Comparison of ENCODE assay signal across 13 cellular contexts in the genomic region with DNA sequence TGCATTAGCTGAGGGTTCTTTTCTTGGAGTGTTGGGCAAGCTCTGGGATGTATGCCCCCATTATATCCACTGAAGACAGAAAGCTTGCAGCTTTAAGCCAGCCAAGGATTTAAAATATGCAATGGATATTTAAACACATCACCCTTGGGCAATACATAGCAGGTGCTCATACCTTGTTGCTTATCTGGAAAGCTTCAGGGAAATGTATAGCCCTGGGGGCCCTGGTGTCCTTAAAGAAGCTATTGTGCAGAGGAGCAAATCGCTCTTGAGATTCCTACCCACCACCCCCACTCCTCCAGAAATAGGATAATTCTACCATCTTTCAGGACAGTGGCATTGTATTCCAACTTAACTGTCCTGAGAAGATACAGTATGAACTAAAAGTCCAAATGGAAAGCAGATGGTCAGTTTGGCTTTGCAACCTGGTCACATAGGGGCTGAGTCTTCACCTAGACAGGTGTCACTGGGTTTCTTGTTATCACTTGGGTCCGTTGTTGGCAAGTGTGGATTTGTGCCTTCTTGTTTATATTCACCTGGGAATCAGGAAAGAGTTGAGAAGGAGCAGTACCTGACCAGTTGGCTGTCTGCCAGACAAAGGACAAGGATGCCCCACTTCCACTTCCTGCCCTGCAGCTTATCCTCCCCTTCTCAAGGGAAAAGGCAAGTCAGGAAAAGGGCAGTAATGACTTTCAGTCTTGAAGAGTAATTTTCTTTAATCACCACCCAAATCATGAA. TPM values are rescaled to one million over a fixed set of nuclear protein-coding genes. Genes with fewer than 3 reads are reported as not detected.
DNase-seq lines count a peak whose midpoint lies in the region; ATAC-seq and TF ChIP-seq lines count a peak whose summit lies in the region.
"Had no signal": no experiment of that assay in that cellular context is flagged by ENCODE, and none has a peak within 500 bp of the region (broad histone marks: within the 10 kb centered on the region; RNA-seq: fewer than 3 reads in every experiment).

No MANE protein-coding gene starts in this region.

- no peak for TF ChIP-seq RAD21 in liver (IDR thresholded peaks at IDR 0.05)

- H3K9me2 ChIP-seq in OCI-LY7 (ENCODE audit: insufficient read depth, low read length): no peaks in the 10 kb centered on the region

- POLR2A ChIA-PET in OCI-LY7 (lab: Charles Lee): interaction anchor here (0.6 to 1.8 kb wide), 5 partner anchors 9 to 65 kb away, joined by 4 to 9 read pairs (median 4); no protein-coding TSS in a partner anchor

- H3K27ac ChIP-seq in 22Rv1 (peak overlapping the region; percentile 65), OCI-LY7 (ENCODE audit: low read depth, low read length, poor library complexity, severe bottlenecking) (no peak overlapping the region), liver (ENCODE audit: low read depth in 1 of 2, low read length in 2 of 2) (peak overlapping the region; percentile 85 to 87)
- H3K27ac ChIP-seq: psoas muscle, testis had no signal

- ATAC-seq in HG02588 (IDR thresholded peaks at IDR 0.05; ENCODE audit: unreplicated experiment) (no peak), GM21576 (IDR thresholded peaks at IDR 0.05; ENCODE audit: unreplicated experiment) (no peak)

- H2AFZ ChIP-seq in OCI-LY7 (ENCODE audit: low read length): peak overlapping the region; percentile 80; the same call in 1 of the 2 replicates

- H3K27me3 ChIP-seq in liver (ENCODE audit: control insufficient read depth in 4 of 4, insufficient read depth in 4 of 4, low read length in 3 of 4): no peaks in the 10 kb centered on the region
- H3K27me3 ChIP-seq: testis had no signal

- TF ChIP-seq CTCF in 22Rv1 (IDR thresholded peaks at IDR 0.05) (no peak), OCI-LY7 (conservative IDR thresholded peaks at IDR 0.05; ENCODE audit: low read length) (no peak), liver (IDR thresholded peaks at IDR 0.05; ENCODE audit: low read depth, low read length, missing input control) (no peak)

- DNase-seq in DMS53 (lab: John Stamatoyannopoulos, UW) (peak; percentile 77), OCI-LY7 (ENCODE audit: low spot score) (no peak), HPDE6-E6E7 (ENCODE audit: extremely low spot score) (no peak), UCSD-AML1 (lab: John Stamatoyannopoulos, UW; ENCODE audit: unreplicated experiment) (no peak)
- DNase-seq: CD4-positive, alpha-beta T cell; testis had no signal

- H3K9me3 ChIP-seq in OCI-LY7 (ENCODE audit: low read length): no peaks in the 10 kb centered on the region
- no peaks in the 10 kb centered on the region for H3K9me3 ChIP-seq in liver (ENCODE audit: control insufficient read depth in 4 of 4, low read length in 3 of 4)
- H3K9me3 ChIP-seq: psoas muscle, testis had no signal

- no peaks in the 10 kb centered on the region for H4K20me1 ChIP-seq in OCI-LY7 (ENCODE audit: insufficient read depth, low read length)

- no peaks in the 10 kb centered on the region for H3K79me2 ChIP-seq in OCI-LY7 (ENCODE audit: insufficient read depth, low read depth, low read length)

- H3K4me2 ChIP-seq in OCI-LY7 (ENCODE audit: low read length): peak overlapping the region; percentile 57; the same call in 1 of the 2 replicates

- intact Hi-C loops in OCI-LY7 (cut with micrococcal nuclease; ENCODE audit: unreplicated experiment): loop anchor here (10.0 kb wide), 1 partner anchor 219 kb away; a partner anchor contains a TSS

- peak overlapping the region in 1 of 2 donors; percentile 32 for H3K9ac ChIP-seq in liver (ENCODE audit: low read depth in 1 of 2, low read length in 2 of 2)

- WGBS in liver: 47% methylated on average over 2 of the region's 2 CpGs

- peaks cover 36% of the 10 kb centered on the region for H3K4me1 ChIP-seq in OCI-LY7 (ENCODE audit: insufficient read depth, low read length, poor library complexity, severe bottlenecking)
- peaks cover 10 to 54% (median 41%) of the 10 kb centered on the region in 4 donors for H3K4me1 ChIP-seq in liver (ENCODE audit: control insufficient read depth in 4 of 4, insufficient read depth in 4 of 4, low read length in 3 of 4)
- H3K4me1 ChIP-seq: psoas muscle, testis had no signal

- CTCF ChIA-PET in OCI-LY7 (lab: Charles Lee; ENCODE audit: unreplicated experiment): interaction anchor here (1.5 kb wide), 1 partner anchor 78 kb away, joined by 5 read pairs; no protein-coding TSS in a partner anchor

- no TSS peak for BruUV-seq in OCI-LY7 (replicated peaks; lab: Mats Ljungman, UMichigan)

- no peak overlapping the region for H3K4me3 ChIP-seq in OCI-LY7 (ENCODE audit: low read depth, low read length, poor library complexity, severe bottlenecking)
- H3K4me3 ChIP-seq in liver (ENCODE audit: low read depth in 1 of 3, low read length in 3 of 3): no peak overlapping the region
- H3K4me3 ChIP-seq: testis had no signal

- H3K36me3 ChIP-seq in OCI-LY7 (ENCODE audit: insufficient read depth, low read length) (no peaks in the 10 kb centered on the region), liver (ENCODE audit: control insufficient read depth in 4 of 4, insufficient read depth in 3 of 4, low read depth in 1 of 4, low read length in 3 of 4) (no peaks in the 10 kb centered on the region)

TF ChIP-seq in liver, 16 proteins besides CTCF, POLR2A, EP300 and RAD21:
- TF ChIP-seq EGR1 (IDR thresholded peaks at IDR 0.05; ENCODE audit: low read depth in 2 of 2): no peak
- TF ChIP-seq, protein P1, sequence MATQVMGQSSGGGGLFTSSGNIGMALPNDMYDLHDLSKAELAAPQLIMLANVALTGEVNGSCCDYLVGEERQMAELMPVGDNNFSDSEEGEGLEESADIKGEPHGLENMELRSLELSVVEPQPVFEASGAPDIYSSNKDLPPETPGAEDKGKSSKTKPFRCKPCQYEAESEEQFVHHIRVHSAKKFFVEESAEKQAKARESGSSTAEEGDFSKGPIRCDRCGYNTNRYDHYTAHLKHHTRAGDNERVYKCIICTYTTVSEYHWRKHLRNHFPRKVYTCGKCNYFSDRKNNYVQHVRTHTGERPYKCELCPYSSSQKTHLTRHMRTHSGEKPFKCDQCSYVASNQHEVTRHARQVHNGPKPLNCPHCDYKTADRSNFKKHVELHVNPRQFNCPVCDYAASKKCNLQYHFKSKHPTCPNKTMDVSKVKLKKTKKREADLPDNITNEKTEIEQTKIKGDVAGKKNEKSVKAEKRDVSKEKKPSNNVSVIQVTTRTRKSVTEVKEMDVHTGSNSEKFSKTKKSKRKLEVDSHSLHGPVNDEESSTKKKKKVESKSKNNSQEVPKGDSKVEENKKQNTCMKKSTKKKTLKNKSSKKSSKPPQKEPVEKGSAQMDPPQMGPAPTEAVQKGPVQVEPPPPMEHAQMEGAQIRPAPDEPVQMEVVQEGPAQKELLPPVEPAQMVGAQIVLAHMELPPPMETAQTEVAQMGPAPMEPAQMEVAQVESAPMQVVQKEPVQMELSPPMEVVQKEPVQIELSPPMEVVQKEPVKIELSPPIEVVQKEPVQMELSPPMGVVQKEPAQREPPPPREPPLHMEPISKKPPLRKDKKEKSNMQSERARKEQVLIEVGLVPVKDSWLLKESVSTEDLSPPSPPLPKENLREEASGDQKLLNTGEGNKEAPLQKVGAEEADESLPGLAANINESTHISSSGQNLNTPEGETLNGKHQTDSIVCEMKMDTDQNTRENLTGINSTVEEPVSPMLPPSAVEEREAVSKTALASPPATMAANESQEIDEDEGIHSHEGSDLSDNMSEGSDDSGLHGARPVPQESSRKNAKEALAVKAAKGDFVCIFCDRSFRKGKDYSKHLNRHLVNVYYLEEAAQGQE (IDR thresholded peaks at IDR 0.05): no peak

RNA-seq across cellular contexts. Expression of a gene that starts 3.4 kb away (rescaled TPM):
- total RNA-seq in OCI-LY7 (2014; rRNA removed; shearing (Covaris generic)): 0.18 TPM in 1 of 2 replicates, not detected in the other
- total RNA-seq in OCI-LY7 (2022) (not detected in 2 replicates), liver (not detected)
- polyA plus RNA-seq in liver: not detected
- total RNA-seq: CD4-positive, alpha-beta T cell; fibroblast of lung; psoas muscle; testis had no signal
- polyA plus RNA-seq: fibroblast of lung, keratinocyte, psoas muscle had no signal

RNA-seq across cellular contexts. Expression of a gene that starts 44.5 kb away (rescaled TPM):
- 109 and 190 TPM in 2 replicates for total RNA-seq in OCI-LY7 (2014; rRNA removed; shearing (Covaris generic))
- total RNA-seq in OCI-LY7 (2022) (190 and 206 TPM in 2 replicates), liver (10 to 100 TPM; 26.0 to 26.5 TPM)
- 100 to 1,000 TPM in 1 of 2 donors, 10 to 100 TPM in 1; 15.5 to 126 TPM for polyA plus RNA-seq in liver

RNA-seq across cellular contexts. Expression of a gene that starts 56.2 kb away (rescaled TPM):
- 25.7 and 27.7 TPM in 2 replicates for total RNA-seq in OCI-LY7 (2014; rRNA removed; shearing (Covaris generic))
- total RNA-seq in OCI-LY7 (2022) (47.9 and 50.4 TPM in 2 replicates), liver (10 to 100 TPM; 10.1 to 15.1 TPM)
- polyA plus RNA-seq in liver: 1 to 10 TPM; 6.2 to 9.3 TPM

Comparison
In these comparisons a context has a peak if more than half of its experiments do, and no peak if none do; other contexts are left out.
1. RNA of a gene that starts 44.5 kb away (total RNA-seq): 109 to 206 TPM in OCI-LY7; 26.0 to 26.5 TPM in liver; every median in the first group is over 4 times any median in the second.